Comparison of ENCODE assay signal across 14 cellular contexts in genomic region chr11:66324626-66325025, GRCh38. TPM values are rescaled to one million over a fixed set of nuclear protein-coding genes. Genes with fewer than 3 reads are reported as not detected.
DNase-seq lines count a peak whose midpoint lies in the region; ATAC-seq, FAIRE-seq and TF ChIP-seq lines count a peak whose summit lies in the region.
"Had no signal": no experiment of that assay in that cellular context is flagged by ENCODE, and none has a peak within 500 bp of the region (broad histone marks: within the 10 kb centered on the region; RNA-seq: fewer than 3 reads in every experiment).

No MANE protein-coding gene starts in this region.

- H4K8ac ChIP-seq in mesendoderm (ENCODE audit: low read depth, low read length), result no peak overlapping the region

- no peak overlapping the region for H3K9ac ChIP-seq in mesendoderm (ENCODE audit: low read length)

- intact Hi-C loops in activated T-helper 1 cell treated with anti-CD3 and anti-CD28 coated beads, Interleukin-12 subunit alpha, Interleukin-12 subunit beta, Interleukin-2, Interleukin-4 antibody, amounts not matched to agents 30 ng/mL and 10 ng/mL and 1 ng/mL, durations not matched to agents 14 hours and 24 hours and 36 hours (cut with micrococcal nuclease), result no loop called here
- intact Hi-C loops in breast epithelium (cut with DNase I; ENCODE audit: low total_unique reads), result loop anchor here (1.0 kb wide), 1 partner anchor 32 kb away; no protein-coding TSS in a partner anchor
- intact Hi-C loops in lower leg skin (cut with DNase I; ENCODE audit: low total_unique reads), result no loop called here

- peaks cover 25% of the 10 kb centered on the region for H3K4me1 Mint-ChIP-seq in activated T-helper 1 cell treated with anti-CD3 and anti-CD28 coated beads, Interleukin-12 subunit alpha, Interleukin-12 subunit beta, Interleukin-2, Interleukin-4 antibody, amounts not matched to agents 30 ng/mL and 10 ng/mL and 1 ng/mL, durations not matched to agents 14 hours and 24 hours and 36 hours (ENCODE audit: low read depth)

- TF ChIP-seq CTCF in A549 (IDR thresholded peaks at IDR 0.05) (no peak), breast epithelium (IDR thresholded peaks at IDR 0.05) (no peak), lower leg skin (IDR thresholded peaks at IDR 0.05) (no peak)

- no peak overlapping the region for H2BK5ac ChIP-seq in mesendoderm (ENCODE audit: low read length)

- no peaks in the 10 kb centered on the region for H3K79me2 ChIP-seq in mesendoderm (ENCODE audit: control insufficient read depth, insufficient read depth, low read length)

- H3K9me3 Mint-ChIP-seq in activated T-helper 1 cell treated with anti-CD3 and anti-CD28 coated beads, Interleukin-12 subunit alpha, Interleukin-12 subunit beta, Interleukin-2, Interleukin-4 antibody, amounts not matched to agents 30 ng/mL and 10 ng/mL and 1 ng/mL, durations not matched to agents 14 hours and 24 hours and 36 hours, result peaks cover 5% of the 10 kb centered on the region

- no peak for FAIRE-seq in A549 (lab: Jason Lieb, UNC)
- FAIRE-seq: TTC549 had no signal

- POLR2A ChIA-PET in A549 (lab: Yijun Ruan, JAX), result interaction anchor here (1.0 kb wide), 1 partner anchor 12 kb away, joined by 6 read pairs; no protein-coding TSS in a partner anchor

- no peak overlapping the region for H3K4me3 ChIP-seq in A549
- H3K4me3 ChIP-seq in mesendoderm (ENCODE audit: low read length), result no peak overlapping the region
- no peak overlapping the region for H3K4me3 ChIP-seq in breast epithelium
- no peak overlapping the region for H3K4me3 ChIP-seq in lower leg skin (ENCODE audit: low read depth, poor library complexity, severe bottlenecking)
- H3K4me3 ChIP-seq: adrenal gland had no signal

- H3K4me2 ChIP-seq in A549 (no peak overlapping the region; the same call in 2 of the 3 replicates), mesendoderm (ENCODE audit: low read length) (no peak overlapping the region)

- no peak overlapping the region for H2BK15ac ChIP-seq in mesendoderm (replicated peaks; ENCODE audit: low read depth)

- H3K56ac ChIP-seq in mesendoderm (ENCODE audit: low read length), result peak overlapping the region; percentile 52

- H2BK120ac ChIP-seq in mesendoderm (ENCODE audit: low read depth, low read length), result no peak overlapping the region

- TF ChIP-seq EP300 in A549 (IDR thresholded peaks at IDR 0.05), result no peak

- no peak for DNase-seq in A549 (ENCODE audit: low read depth in 1 of 2, low spot score in 1 of 2)
- DNase-seq in EL, result peak; percentile 74
- no peak for DNase-seq in activated T-helper 1 cell treated with anti-CD3 and anti-CD28 coated beads, Interleukin-12 subunit alpha, Interleukin-12 subunit beta, Interleukin-2, Interleukin-4 antibody, amounts not matched to agents 30 ng/mL and 10 ng/mL and 1 ng/mL, durations not matched to agents 14 hours and 24 hours and 36 hours (ENCODE audit: low spot score)
- DNase-seq in mesendoderm, result peak; percentile 53
- DNase-seq in breast epithelium (ENCODE audit: low spot score in 2 of 2), result no peak
- DNase-seq in lower leg skin (ENCODE audit: low spot score in 2 of 2), result no peak
- DNase-seq: adrenal gland; dermis blood vessel endothelial cell; NCI-H1436 treated with DMSO at 0.1 percent for 48 hours; stimulated activated naive CD4-positive, alpha-beta T cell treated with Interleukin-2 at 50 U/mL for 16 hours had no signal

- no peaks in the 10 kb centered on the region for H3K9me3 ChIP-seq in A549
- no peaks in the 10 kb centered on the region for H3K9me3 ChIP-seq in breast epithelium
- H3K9me3 ChIP-seq: adrenal gland had no signal

- H3K27ac Mint-ChIP-seq in activated T-helper 1 cell treated with anti-CD3 and anti-CD28 coated beads, Interleukin-12 subunit alpha, Interleukin-12 subunit beta, Interleukin-2, Interleukin-4 antibody, amounts not matched to agents 30 ng/mL and 10 ng/mL and 1 ng/mL, durations not matched to agents 14 hours and 24 hours and 36 hours, result peak overlapping the region; percentile 40

- H3K27ac ChIP-seq in A549 (peak overlapping the region in 1 of 2 experiments; percentile 88; a peak in 2 of 6 replicates), mesendoderm (ENCODE audit: low read depth, low read length) (no peak overlapping the region), breast epithelium (peak overlapping the region in 1 of 2 donors; percentile 91)
- H3K27ac ChIP-seq: C4-2B had no signal

- H3K23ac ChIP-seq in mesendoderm (ENCODE audit: low read length), result no peak overlapping the region

- ATAC-seq in A549 (no peak), HG03520 (IDR thresholded peaks at IDR 0.05; ENCODE audit: unreplicated experiment) (no peak), GM21390 (IDR thresholded peaks at IDR 0.05; ENCODE audit: unreplicated experiment) (no peak)

- 40% methylated on average over 10 of the region's 10 CpGs for WGBS in A549 (ENCODE audit: missing lambda C conversion rate)
- WGBS in mesendoderm (ENCODE audit: extremely low coverage, insufficient coverage, low lambda C conversion rate), result no CpG with 5 or more reads among the region's 10 CpGs
- WGBS in lower leg skin, 2 donors, result 41 to 45% methylated on average over 10 of the region's 10 CpGs

- H3K4me1 ChIP-seq in A549, result peaks cover 37% of the 10 kb centered on the region
- H3K4me1 ChIP-seq in mesendoderm (ENCODE audit: control insufficient read depth, low read depth, low read length), result peaks cover 8% of the 10 kb centered on the region
- H3K4me1 ChIP-seq in breast epithelium, result peaks cover 3% of the 10 kb centered on the region in 2 donors

- no peak overlapping the region for H3K4me3 Mint-ChIP-seq in activated T-helper 1 cell treated with anti-CD3 and anti-CD28 coated beads, Interleukin-12 subunit alpha, Interleukin-12 subunit beta, Interleukin-2, Interleukin-4 antibody, amounts not matched to agents 30 ng/mL and 10 ng/mL and 1 ng/mL, durations not matched to agents 14 hours and 24 hours and 36 hours

- no peak overlapping the region for H3K4ac ChIP-seq in mesendoderm (ENCODE audit: low read depth, low read length)

- no peak for TF ChIP-seq POLR2A in A549 (IDR thresholded peaks at IDR 0.05; ENCODE audit: low read length)
- no peak for TF ChIP-seq POLR2A in breast epithelium (IDR thresholded peaks at IDR 0.05)
- TF ChIP-seq POLR2A in lower leg skin (IDR thresholded peaks at IDR 0.05), result no peak

- no peaks in the 10 kb centered on the region for H3K36me3 ChIP-seq in mesendoderm (ENCODE audit: control insufficient read depth, insufficient read depth, low read length)
- no peaks in the 10 kb centered on the region for H3K36me3 ChIP-seq in breast epithelium
- H3K36me3 ChIP-seq: adrenal gland had no signal

- no peak overlapping the region for H4K5ac ChIP-seq in mesendoderm (ENCODE audit: low read length)

- H2AK5ac ChIP-seq in mesendoderm (ENCODE audit: low read length), result no peak overlapping the region

- H3K27me3 ChIP-seq in mesendoderm (ENCODE audit: insufficient read depth, low read length, poor library complexity) (no peaks in the 10 kb centered on the region), breast epithelium (no peaks in the 10 kb centered on the region)
- H3K27me3 ChIP-seq: adrenal gland had no signal

- H3K27me3 Mint-ChIP-seq in activated T-helper 1 cell treated with anti-CD3 and anti-CD28 coated beads, Interleukin-12 subunit alpha, Interleukin-12 subunit beta, Interleukin-2, Interleukin-4 antibody, amounts not matched to agents 30 ng/mL and 10 ng/mL and 1 ng/mL, durations not matched to agents 14 hours and 24 hours and 36 hours (ENCODE audit: insufficient read depth), result peaks cover 4% of the 10 kb centered on the region

- CTCF ChIA-PET in A549 (lab: Yijun Ruan, JAX), result interaction anchor here (0.9 to 2.1 kb wide), 5 partner anchors 11 to 42 kb away, joined by 3 to 22 read pairs (median 5); partner anchors contain the start of gene RIN1

- TF ChIP-seq RAD21 in A549 (conservative IDR thresholded peaks at IDR 0.05 in 1 of 2, IDR thresholded peaks at IDR 0.05 in 1 of 2), result no peak

- H3K18ac ChIP-seq in mesendoderm (ENCODE audit: low read length), result no peak overlapping the region

- H3K36me3 Mint-ChIP-seq in activated T-helper 1 cell treated with anti-CD3 and anti-CD28 coated beads, Interleukin-12 subunit alpha, Interleukin-12 subunit beta, Interleukin-2, Interleukin-4 antibody, amounts not matched to agents 30 ng/mL and 10 ng/mL and 1 ng/mL, durations not matched to agents 14 hours and 24 hours and 36 hours (ENCODE audit: low read depth), result peaks cover 2% of the 10 kb centered on the region

- H3K79me1 ChIP-seq in mesendoderm (ENCODE audit: low read length), result no peaks in the 10 kb centered on the region

RNA-seq across cellular contexts. Expression of gene CD248, which starts 7.8 kb away (rescaled TPM):
- polyA plus RNA-seq in A549 (2011; rRNA removed) (0.03 TPM in 1 of 2 replicates, not detected in the other), A549 (2017; fragmentation: RNase III; extraction: RNeasy Plus Mini Kit Qiagen cat#74134 plus additional on column Dnase treatment) (not detected in 3 replicates)
- polyA plus RNA-seq in A549 (2012; cell fraction: cytosol; rRNA removed), result 0.03 TPM in 1 of 2 replicates, not detected in the other
- polyA plus RNA-seq in A549 (2012; cell fraction: nucleus; rRNA removed), result not detected in 2 replicates
- 0.15 TPM in 1 of 2 replicates, not detected in the other for polyA minus RNA-seq in A549 (2011; rRNA and poly(A)+ RNA removed)
- total RNA-seq in activated T-helper 1 cell treated with anti-CD3 and anti-CD28 coated beads, Interleukin-12 subunit alpha, Interleukin-12 subunit beta, Interleukin-2, Interleukin-4 antibody, amounts not matched to agents 30 ng/mL and 10 ng/mL and 1 ng/mL, durations not matched to agents 14 hours and 24 hours and 36 hours, result 0.10 TPM in 1 of 2 replicates, not detected in the other
- polyA plus RNA-seq in mesendoderm (2013, experiment 1 of 2), result 3.0 TPM
- 3.4 TPM for polyA plus RNA-seq in mesendoderm (2013, experiment 2 of 2)
- total RNA-seq in breast epithelium (10 to 100 TPM; 17.3 to 69.1 (median 24.9) TPM), lower leg skin (10 to 100 TPM in 2 of 4 donors, 1 to 10 TPM in 2; 6.3 to 23.5 (median 12.3) TPM)

RNA-seq across cellular contexts. Expression of gene RIN1, which starts 11.6 kb away (rescaled TPM):
- polyA plus RNA-seq in A549 (2011; rRNA removed) (2.0 and 2.3 TPM in 2 replicates), A549 (2017; fragmentation: RNase III; extraction: RNeasy Plus Mini Kit Qiagen cat#74134 plus additional on column Dnase treatment) (9.3 to 10.6 TPM (median 9.7 TPM) in 3 replicates)
- 5.5 and 9.0 TPM in 2 replicates for polyA plus RNA-seq in A549 (2012; cell fraction: cytosol; rRNA removed)
- polyA plus RNA-seq in A549 (2012; cell fraction: nucleus; rRNA removed), result 24.4 and 34.7 TPM in 2 replicates
- 1.6 and 2.3 TPM in 2 replicates for polyA minus RNA-seq in A549 (2011; rRNA and poly(A)+ RNA removed)
- 0.78 and 0.86 TPM in 2 replicates for total RNA-seq in activated T-helper 1 cell treated with anti-CD3 and anti-CD28 coated beads, Interleukin-12 subunit alpha, Interleukin-12 subunit beta, Interleukin-2, Interleukin-4 antibody, amounts not matched to agents 30 ng/mL and 10 ng/mL and 1 ng/mL, durations not matched to agents 14 hours and 24 hours and 36 hours
- 2.2 TPM for polyA plus RNA-seq in mesendoderm (2013, experiment 1 of 2)
- polyA plus RNA-seq in mesendoderm (2013, experiment 2 of 2), result 1.8 TPM
- total RNA-seq in breast epithelium (1 to 10 TPM; 3.2 to 6.6 (median 5.2) TPM), lower leg skin (10 to 100 TPM; 48.3 to 56.9 (median 53.8) TPM)

RNA-seq across cellular contexts. Expression of gene BRMS1, which starts 20.3 kb away (rescaled TPM):
- polyA plus RNA-seq in A549 (2011; rRNA removed), result 47.4 and 56.2 TPM in 2 replicates
- 74.5 and 78.7 TPM in 2 replicates for polyA plus RNA-seq in A549 (2012; cell fraction: cytosol; rRNA removed)
- 87.4 and 91.7 TPM in 2 replicates for polyA plus RNA-seq in A549 (2012; cell fraction: nucleus; rRNA removed)
- 87.5 to 90.8 TPM (median 89.9 TPM) in 3 replicates for polyA plus RNA-seq in A549 (2017; fragmentation: RNase III; extraction: RNeasy Plus Mini Kit Qiagen cat#74134 plus additional on column Dnase treatment)
- 18.0 and 21.5 TPM in 2 replicates for polyA minus RNA-seq in A549 (2011; rRNA and poly(A)+ RNA removed)
- 63.1 and 67.1 TPM in 2 replicates for total RNA-seq in activated T-helper 1 cell treated with anti-CD3 and anti-CD28 coated beads, Interleukin-12 subunit alpha, Interleukin-12 subunit beta, Interleukin-2, Interleukin-4 antibody, amounts not matched to agents 30 ng/mL and 10 ng/mL and 1 ng/mL, durations not matched to agents 14 hours and 24 hours and 36 hours
- polyA plus RNA-seq in mesendoderm (2013, experiment 1 of 2), result 45.3 TPM
- 44.6 TPM for polyA plus RNA-seq in mesendoderm (2013, experiment 2 of 2)
- total RNA-seq in breast epithelium, result 10 to 100 TPM; 52.0 to 61.6 (median 54.3) TPM
- 10 to 100 TPM; 40.1 to 68.4 (median 57.5) TPM for total RNA-seq in lower leg skin

RNA-seq across cellular contexts. Expression of gene B4GAT1, which starts 22.8 kb away (rescaled TPM):
- 11.0 and 12.2 TPM in 2 replicates for polyA plus RNA-seq in A549 (2011; rRNA removed)
- 7.8 and 11.8 TPM in 2 replicates for polyA plus RNA-seq in A549 (2012; cell fraction: cytosol; rRNA removed)
- polyA plus RNA-seq in A549 (2012; cell fraction: nucleus; rRNA removed), result 19.0 and 23.5 TPM in 2 replicates
- 15.3 to 18.7 TPM (median 18.0 TPM) in 3 replicates for polyA plus RNA-seq in A549 (2017; fragmentation: RNase III; extraction: RNeasy Plus Mini Kit Qiagen cat#74134 plus additional on column Dnase treatment)
- 3.4 and 3.7 TPM in 2 replicates for polyA minus RNA-seq in A549 (2011; rRNA and poly(A)+ RNA removed)
- total RNA-seq in activated T-helper 1 cell treated with anti-CD3 and anti-CD28 coated beads, Interleukin-12 subunit alpha, Interleukin-12 subunit beta, Interleukin-2, Interleukin-4 antibody, amounts not matched to agents 30 ng/mL and 10 ng/mL and 1 ng/mL, durations not matched to agents 14 hours and 24 hours and 36 hours, result 10.6 and 12.1 TPM in 2 replicates
- polyA plus RNA-seq in mesendoderm (2013, experiment 1 of 2), result 10.0 TPM
- polyA plus RNA-seq in mesendoderm (2013, experiment 2 of 2), result 10.3 TPM
- 10 to 100 TPM; 20.0 to 35.4 (median 30.1) TPM for total RNA-seq in breast epithelium
- total RNA-seq in lower leg skin, result 10 to 100 TPM; 23.9 to 32.4 (median 30.0) TPM

RNA-seq across cellular contexts. Expression of gene TMEM151A, which starts 32.9 kb away (rescaled TPM):
- polyA plus RNA-seq in A549 (2011; rRNA removed) (0.44 and 0.62 TPM in 2 replicates), A549 (2017; fragmentation: RNase III; extraction: RNeasy Plus Mini Kit Qiagen cat#74134 plus additional on column Dnase treatment) (1.3 to 1.8 TPM (median 1.6 TPM) in 3 replicates)
- polyA plus RNA-seq in A549 (2012; cell fraction: cytosol; rRNA removed), result 0.91 and 1.8 TPM in 2 replicates
- polyA plus RNA-seq in A549 (2012; cell fraction: nucleus; rRNA removed), result 1.8 and 2.3 TPM in 2 replicates
- 0.79 and 0.92 TPM in 2 replicates for polyA minus RNA-seq in A549 (2011; rRNA and poly(A)+ RNA removed)
- total RNA-seq in activated T-helper 1 cell treated with anti-CD3 and anti-CD28 coated beads, Interleukin-12 subunit alpha, Interleukin-12 subunit beta, Interleukin-2, Interleukin-4 antibody, amounts not matched to agents 30 ng/mL and 10 ng/mL and 1 ng/mL, durations not matched to agents 14 hours and 24 hours and 36 hours, result not detected in 2 replicates
- 0.27 TPM for polyA plus RNA-seq in mesendoderm (2013, experiment 1 of 2)
- 0.21 TPM for polyA plus RNA-seq in mesendoderm (2013, experiment 2 of 2)
- total RNA-seq in breast epithelium (1 to 10 TPM in 1 of 3 donors, under 1 TPM in 2; 0.16 to 1.6 (median 0.33) TPM), lower leg skin (not detected)
- total RNA-seq: dermis blood vessel endothelial cell had no signal

Comparison
In these comparisons a context has a peak if more than half of its experiments do, and no peak if none do; other contexts are left out.
1. DNase-seq: peak in EL (single experiment) and mesendoderm (single experiment); none in A549 (0 of 2), activated T-helper 1 cell treated with anti-CD3 and anti-CD28 coated beads, Interleukin-12 subunit alpha, Interleukin-12 subunit beta, Interleukin-2, Interleukin-4 antibody, amounts not matched to agents 30 ng/mL and 10 ng/mL and 1 ng/mL, durations not matched to agents 14 hours and 24 hours and 36 hours (single experiment), breast epithelium (0 of 2) and lower leg skin (0 of 2).
2. RNA of gene RIN1, which starts 11.6 kb away (total RNA-seq): 48.3 to 56.9 TPM in lower leg skin; 3.2 to 6.6 TPM in breast epithelium and 0.78 to 0.86 TPM in activated T-helper 1 cell treated with anti-CD3 and anti-CD28 coated beads, Interleukin-12 subunit alpha, Interleukin-12 subunit beta, Interleukin-2, Interleukin-4 antibody, amounts not matched to agents 30 ng/mL and 10 ng/mL and 1 ng/mL, durations not matched to agents 14 hours and 24 hours and 36 hours; every median in the first group is over 4 times any median in the second.